In genomic region chr17:8249621-8250020, GRCh38 we compare ENCODE assay signal across 8 cellular contexts. TPM values are rescaled to one million over a fixed set of nuclear protein-coding genes. Genes with fewer than 3 reads are reported as not detected.
DNase-seq lines count a peak whose midpoint lies in the region; ATAC-seq and TF ChIP-seq lines count a peak whose summit lies in the region.

No MANE protein-coding gene starts in this region.

- H3K27ac ChIP-seq in RWPE2 (ENCODE audit: poor library complexity, severe bottlenecking) (peak overlapping the region; percentile 87), esophagus squamous epithelium (peak overlapping the region; percentile 97 to 99 (median 98)), prostate gland (peak overlapping the region; percentile 98 to 99)

- TF ChIP-seq POLR2A in esophagus squamous epithelium (IDR thresholded peaks at IDR 0.05): no peak
- no peak for TF ChIP-seq POLR2A in prostate gland (IDR thresholded peaks at IDR 0.05)

- H3K9me3 Mint-ChIP-seq in Calu3 (ENCODE audit: low read depth, unreplicated experiment): no peaks in the 10 kb centered on the region

- in situ Hi-C loops in KBM-7 (cut with MboI; ENCODE audit: low pct_unique_long_range_greater_than_20kb, low sequenced_read_pairs): no loop called here

- H3K4me3 ChIP-seq in RWPE2 (ENCODE audit: severe bottlenecking) (peak overlapping the region; percentile 77), esophagus squamous epithelium (peak overlapping the region; percentile 57 to 83 (median 68)), prostate gland (peak overlapping the region; percentile 59 to 62)

- peak overlapping the region; percentile 78 for H3K4me3 Mint-ChIP-seq in Calu3 (ENCODE audit: low read depth, unreplicated experiment)

- no peaks in the 10 kb centered on the region for H3K4me1 ChIP-seq in RWPE2 (ENCODE audit: insufficient read depth, poor library complexity, severe bottlenecking)
- peaks cover 3 to 34% (median 7%) of the 10 kb centered on the region in 3 donors for H3K4me1 ChIP-seq in esophagus squamous epithelium
- no peaks in the 10 kb centered on the region for H3K4me1 ChIP-seq in prostate gland (replicated peaks)

- TSS peak; percentile 80 for BruUV-seq in Calu3 (replicated peaks; lab: Mats Ljungman, UMichigan)

- DNase-seq in Calu3 (no peak), RWPE2 (ENCODE audit: low spot score) (no peak), esophagus squamous epithelium (lab: John Stamatoyannopoulos, UW) (no peak), prostate gland (ENCODE audit: low spot score) (no peak), KBM-7 (no peak)
- DNase-seq in stimulated activated CD4-positive, alpha-beta T cell treated with anti-CD3 and anti-CD28 coated beads, Interleukin-15, amount 100 ng/mL, for 24 hours: no peak
- DNase-seq in effector CD8-positive, alpha-beta T cell (lab: John Stamatoyannopoulos, UW): no peak

- H3K4me1 Mint-ChIP-seq in Calu3 (ENCODE audit: low read depth, unreplicated experiment): peaks cover 19% of the 10 kb centered on the region

- WGBS in esophagus squamous epithelium, 2 donors: 9 to 12% methylated on average over 8 of the region's 8 CpGs
- WGBS in prostate gland: 11% methylated on average over 8 of the region's 8 CpGs

- peak overlapping the region; percentile 90 for H3K27ac Mint-ChIP-seq in Calu3 (ENCODE audit: unreplicated experiment)

- H3K27me3 Mint-ChIP-seq in Calu3 (ENCODE audit: unreplicated experiment): no peaks in the 10 kb centered on the region

- no peaks in the 10 kb centered on the region for H3K9me3 ChIP-seq in RWPE2 (ENCODE audit: severe bottlenecking)
- H3K9me3 ChIP-seq in esophagus squamous epithelium: no peaks in the 10 kb centered on the region
- no peaks in the 10 kb centered on the region for H3K9me3 ChIP-seq in prostate gland

- CTCF ChIA-PET in Calu3 (lab: Charles Lee): interaction anchor here (1.0 kb wide), 2 partner anchors 28 to 46 kb away, joined by 3 to 4 read pairs; partner anchors contain the start of gene SLC25A35

- peaks cover 35% of the 10 kb centered on the region for H3K36me3 Mint-ChIP-seq in Calu3 (ENCODE audit: insufficient read depth, unreplicated experiment)

- intact Hi-C loops in Calu3 (cut with micrococcal nuclease; ENCODE audit: unreplicated experiment) (loop anchor here (5.0 kb wide), 1 partner anchor 38 kb away; the partner anchor contains the start of gene RANGRF), esophagus squamous epithelium (cut with DNase I) (loop anchor here (5.0 kb wide), 1 partner anchor 38 kb away; the partner anchor contains the start of gene RANGRF), prostate gland (cut with DNase I) (loop anchor here (2.0 to 5.0 kb wide), 2 partner anchors 23 to 38 kb away; partner anchors contain the start of gene RANGRF)

- H3K36me3 ChIP-seq in RWPE2 (ENCODE audit: low read depth): peaks cover 28% of the 10 kb centered on the region
- peaks cover 0 to 31% (median 0%) of the 10 kb centered on the region in 3 donors for H3K36me3 ChIP-seq in esophagus squamous epithelium
- no peaks in the 10 kb centered on the region for H3K36me3 ChIP-seq in prostate gland

- no peaks in the 10 kb centered on the region for H3K27me3 ChIP-seq in RWPE2 (ENCODE audit: insufficient read depth, poor library complexity, severe bottlenecking)
- H3K27me3 ChIP-seq in esophagus squamous epithelium: no peaks in the 10 kb centered on the region
- no peaks in the 10 kb centered on the region for H3K27me3 ChIP-seq in prostate gland (replicated peaks; ENCODE audit: insufficient read depth)

- no peak for TF ChIP-seq CTCF in Calu3 (IDR thresholded peaks at IDR 0.05; ENCODE audit: unreplicated experiment)
- no peak for TF ChIP-seq CTCF in RWPE2 (IDR thresholded peaks at IDR 0.05; ENCODE audit: poor library complexity, severe bottlenecking)
- TF ChIP-seq CTCF in esophagus squamous epithelium (IDR thresholded peaks at IDR 0.05): no peak
- no peak for TF ChIP-seq CTCF in prostate gland (IDR thresholded peaks at IDR 0.05)

- no peak for ATAC-seq in RWPE2 (ENCODE audit: low read depth)
- no peak for ATAC-seq in HG03457 (IDR thresholded peaks at IDR 0.05; ENCODE audit: unreplicated experiment)

RNA-seq across cellular contexts. Expression of gene PFAS, which starts 0.5 kb away (rescaled TPM):
- 62.3 and 66.8 TPM in 2 replicates for total RNA-seq in Calu3 (2022)
- 10 to 100 TPM in 3 of 4 donors, 1 to 10 TPM in 1; 8.7 to 23.0 (median 17.9) TPM for total RNA-seq in esophagus squamous epithelium
- total RNA-seq in prostate gland: 10 to 100 TPM; 17.0 to 29.0 TPM

RNA-seq across cellular contexts. Expression of gene CTC1, which starts 1.8 kb away (rescaled TPM):
- total RNA-seq in Calu3 (2022) (31.8 and 33.2 TPM in 2 replicates), esophagus squamous epithelium (10 to 100 TPM in 2 of 4 donors, 1 to 10 TPM in 2; 3.2 to 16.4 (median 11.0) TPM), prostate gland (10 to 100 TPM; 20.1 to 31.7 TPM)

RNA-seq across cellular contexts. Expression of gene RANGRF, which starts 38.8 kb away (rescaled TPM):
- 11.1 and 15.6 TPM in 2 replicates for total RNA-seq in Calu3 (2022)
- total RNA-seq in esophagus squamous epithelium: 10 to 100 TPM in 3 of 4 donors, 1 to 10 TPM in 1; 7.8 to 15.4 (median 12.6) TPM
- total RNA-seq in prostate gland: 10 to 100 TPM; 29.5 to 30.1 TPM

RNA-seq across cellular contexts. Expression of gene AURKB, which starts 39.2 kb away (rescaled TPM):
- total RNA-seq in Calu3 (2022): 66.8 and 78.9 TPM in 2 replicates
- 10 to 100 TPM; 11.2 to 43.7 (median 20.3) TPM for total RNA-seq in esophagus squamous epithelium
- total RNA-seq in prostate gland: 1 to 10 TPM; 2.1 to 6.6 TPM

RNA-seq across cellular contexts. Expression of gene SLC25A35, which starts 45.6 kb away (rescaled TPM):
- 7.2 and 7.9 TPM in 2 replicates for total RNA-seq in Calu3 (2022)
- 1 to 10 TPM in 2 of 4 donors, under 1 TPM in 2; 0.29 to 1.3 (median 1.1) TPM for total RNA-seq in esophagus squamous epithelium
- 1 to 10 TPM; 4.5 to 5.2 TPM for total RNA-seq in prostate gland
